Comparison of ENCODE assay signal across 8 cellular contexts in genomic region chr22:24156915-24157782, GRCh38. TPM values are rescaled to one million over a fixed set of nuclear protein-coding genes. Genes with fewer than 3 reads are reported as not detected.
DNase-seq lines count a peak whose midpoint lies in the region; ATAC-seq and TF ChIP-seq lines count a peak whose summit lies in the region.

No MANE protein-coding gene starts in this region.

- no peaks in the 10 kb centered on the region for H3K9me2 ChIP-seq in OCI-LY7 (ENCODE audit: insufficient read depth, low read length)

- POLR2A ChIA-PET in OCI-LY7 (lab: Charles Lee), result interaction anchor here (0.6 to 2.5 kb wide), 6 partner anchors 10 to 147 kb away, joined by 3 to 14 read pairs (median 3); partner anchors contain the start of gene CABIN1

- no peaks in the 10 kb centered on the region for H3K36me3 ChIP-seq in OCI-LY7 (ENCODE audit: insufficient read depth, low read length)

- H3K79me2 ChIP-seq in OCI-LY7 (ENCODE audit: insufficient read depth, low read depth, low read length), result no peaks in the 10 kb centered on the region

- DNase-seq in D341Med (ENCODE audit: low spot score) (peak; percentile 91), HT1080 (ENCODE audit: low read depth) (peak; percentile 90), OCI-LY7 (ENCODE audit: low spot score) (peak; percentile 96), activated T-cell treated with anti-CD3 and anti-CD28 coated beads for 48 hours (ENCODE audit: low read depth) (peak; percentile 78), myocyte (ENCODE audit: low read depth) (peak; percentile 76)
- peak; percentile 60 to 75 for DNase-seq in stimulated activated CD8-positive, alpha-beta memory T cell treated with anti-CD3 and anti-CD28 coated beads, Interleukin-7, amount 100 ng/mL, for 4 hours (ENCODE audit: low read depth in 2 of 2)

- peak overlapping the region; percentile 35; the same call in 1 of the 2 replicates for H2AFZ ChIP-seq in OCI-LY7 (ENCODE audit: low read length)

- peaks cover 46% of the 10 kb centered on the region for H3K4me1 ChIP-seq in OCI-LY7 (ENCODE audit: insufficient read depth, low read length, poor library complexity, severe bottlenecking)

- H3K9me3 ChIP-seq in OCI-LY7 (ENCODE audit: low read length), result no peaks in the 10 kb centered on the region

- BruUV-seq in OCI-LY7 (replicated peaks; lab: Mats Ljungman, UMichigan), result no TSS peak

- H4K20me1 ChIP-seq in OCI-LY7 (ENCODE audit: insufficient read depth, low read length), result no peaks in the 10 kb centered on the region

- peak; percentile 90 for TF ChIP-seq CTCF in OCI-LY7 (conservative IDR thresholded peaks at IDR 0.05; ENCODE audit: low read length)

- H3K4me3 ChIP-seq in OCI-LY7 (ENCODE audit: low read depth, low read length, poor library complexity, severe bottlenecking), result peak overlapping the region; percentile 74

- peak; percentile 55 for ATAC-seq in GM21360 (IDR thresholded peaks at IDR 0.05; ENCODE audit: unreplicated experiment)
- ATAC-seq in esophagus mucosa, result peak; percentile 78

- H3K27ac ChIP-seq in OCI-LY7 (ENCODE audit: low read depth, low read length, poor library complexity, severe bottlenecking), result peak overlapping the region; percentile 81

- intact Hi-C loops in OCI-LY7 (cut with micrococcal nuclease; ENCODE audit: unreplicated experiment), result loop anchor here (10.0 kb wide), 2 partner anchors 92 to 302 kb away; partner anchors contain the start of gene SLC2A11

- CTCF ChIA-PET in OCI-LY7 (lab: Charles Lee; ENCODE audit: unreplicated experiment), result interaction anchor here (0.6 to 1.4 kb wide), 6 partner anchors 8 to 85 kb away, joined by 3 to 7 read pairs (median 4); no protein-coding TSS in a partner anchor

- H3K4me2 ChIP-seq in OCI-LY7 (ENCODE audit: low read length), result peak overlapping the region; percentile 81

RNA-seq across cellular contexts. Expression of gene SUSD2, which starts 24.1 kb away (rescaled TPM):
- total RNA-seq in HT1080 (2014; rRNA removed; shearing (Covaris generic)), result 0.10 and 0.17 TPM in 2 replicates
- polyA plus RNA-seq in HT1080 (2015; cell fraction: cytosol; rRNA removed), result 0.03 TPM in 1 of 2 replicates, not detected in the other
- polyA plus RNA-seq in HT1080 (2015; cell fraction: nucleus; rRNA removed), result 0.03 and 0.20 TPM in 2 replicates
- 0.41 and 0.54 TPM in 2 replicates for total RNA-seq in OCI-LY7 (2014; rRNA removed; shearing (Covaris generic))
- total RNA-seq in OCI-LY7 (2022) (0.38 and 0.39 TPM in 2 replicates), esophagus mucosa (1.4 TPM), myocyte (0.10 and 0.13 TPM in 2 replicates)
- 0.13 TPM for polyA plus RNA-seq in myocyte (2012)

Comparison
In these comparisons a context has a peak if more than half of its experiments do, and no peak if none do; other contexts are left out.
1. Peak in every context shown above with its lines: DNase-seq, ATAC-seq, H3K4me3 ChIP-seq and H3K27ac ChIP-seq.